Comparison of ENCODE assay signal across 28 cellular contexts in genomic region chr15:91793771-91794170, GRCh38.
"Had no signal": no experiment of that assay in that cellular context is flagged by ENCODE, and none has a peak within 500 bp of the region (broad histone marks: within the 10 kb centered on the region; RNA-seq: fewer than 3 reads in every experiment).

No MANE protein-coding gene starts in this region.

- H3K9me3 Mint-ChIP-seq: activated CD4-positive, alpha-beta memory T cell treated with anti-CD3 and anti-CD28 coated beads, Interleukin-2, amount 10 ng/mL, durations not matched to agents 7 days and 5 days; activated CD4-positive, alpha-beta T cell treated with anti-CD3 and anti-CD28 coated beads, Interleukin-2, amount 10 ng/mL, durations not matched to agents 7 days and 5 days; activated T-cell treated with anti-CD3 and anti-CD28 coated beads, Interleukin-2, amount 50 U/mL, for 4 hours; activated T-helper 17 cell treated with anti-CD3 and anti-CD28 coated beads, Interleukin-2, amount 50 U/mL, for 72 hours; central memory CD8-positive, alpha-beta T cell; dendritic cell treated with granulocyte-macrophage colony-stimulating factor and Interleukin-4, amounts not matched to agents 40 ng/mL and 50 ng/mL, for 4 days; endodermal cell had no signal

- H3K27me3 Mint-ChIP-seq: dendritic cell treated with granulocyte-macrophage colony-stimulating factor and Interleukin-4, amounts not matched to agents 40 ng/mL and 50 ng/mL, for 4 days had no signal

- H3K4me3 ChIP-seq: coronary artery, dorsolateral prefrontal cortex, gastroesophageal sphincter, heart right ventricle had no signal

- H3K27ac Mint-ChIP-seq: activated CD4-positive, alpha-beta memory T cell treated with anti-CD3 and anti-CD28 coated beads, Interleukin-2, amount 10 ng/mL, durations not matched to agents 7 days and 5 days; activated CD4-positive, alpha-beta T cell treated with anti-CD3 and anti-CD28 coated beads for 36 hours; activated CD4-positive, alpha-beta T cell treated with anti-CD3 and anti-CD28 coated beads, Interleukin-2, amount 10 ng/mL, durations not matched to agents 7 days and 5 days; activated naive CD8-positive, alpha-beta T cell; activated T-helper 17 cell treated with anti-CD3 and anti-CD28 coated beads, Interleukin-2, amount 50 U/mL, for 72 hours; dendritic cell treated with granulocyte-macrophage colony-stimulating factor and Interleukin-4, amounts not matched to agents 40 ng/mL and 50 ng/mL, for 4 days; endodermal cell had no signal

- H3K36me3 Mint-ChIP-seq: activated naive CD8-positive, alpha-beta T cell had no signal

- ATAC-seq: activated CD4-positive, alpha-beta T cell treated with anti-CD3 and anti-CD28 coated beads for 36 hours; activated T-cell treated with anti-CD3 and anti-CD28 coated beads, Interleukin-2, amount 50 U/mL, for 4 hours; activated T-helper 17 cell treated with anti-CD3 and anti-CD28 coated beads, Interleukin-2, amount 50 U/mL, for 72 hours; esophagus mucosa; gastroesophageal sphincter; heart right ventricle had no signal

- H3K27me3 ChIP-seq: brain microvascular endothelial cell, dorsolateral prefrontal cortex, gastroesophageal sphincter, heart right ventricle had no signal

- H3K4me1 Mint-ChIP-seq: activated CD4-positive, alpha-beta memory T cell treated with anti-CD3 and anti-CD28 coated beads, Interleukin-2, amount 10 ng/mL, durations not matched to agents 7 days and 5 days; activated CD4-positive, alpha-beta T cell treated with anti-CD3 and anti-CD28 coated beads for 36 hours; activated CD4-positive, alpha-beta T cell treated with anti-CD3 and anti-CD28 coated beads, Interleukin-2, amount 10 ng/mL, durations not matched to agents 7 days and 5 days; activated T-helper 17 cell treated with anti-CD3 and anti-CD28 coated beads, Interleukin-2, amount 50 U/mL, for 72 hours; central memory CD8-positive, alpha-beta T cell; endodermal cell had no signal

- H3K9me3 ChIP-seq: gastroesophageal sphincter, heart right ventricle had no signal

- H3K36me3 ChIP-seq: brain microvascular endothelial cell, gastroesophageal sphincter, heart right ventricle had no signal

- DNase-seq: activated CD4-positive, alpha-beta memory T cell treated with anti-CD3 and anti-CD28 coated beads, Interleukin-2, amount 10 ng/mL, durations not matched to agents 7 days and 5 days; activated CD4-positive, alpha-beta T cell treated with anti-CD3 and anti-CD28 coated beads for 36 hours; activated CD4-positive, alpha-beta T cell treated with anti-CD3 and anti-CD28 coated beads, Interleukin-2, amount 10 ng/mL, durations not matched to agents 7 days and 5 days; activated CD4-positive, alpha-beta T cell treated with anti-CD3 and anti-CD28 coated beads, Interleukin-2, amount 50 U/mL, for 4 hours; activated CD4-positive, CD25-positive, alpha-beta regulatory T cell; activated CD4-positive, CD25-positive, alpha-beta regulatory T cell treated with anti-CD3 and anti-CD28 coated beads, Interleukin-2, amount 50 U/mL, for 72 hours; activated effector memory CD4-positive, alpha-beta T cell treated with Interleukin-2 at 50 U/mL for 16 hours; activated gamma-delta T cell treated with Interleukin-2 at 50 U/mL for 16 hours; activated naive CD4-positive, alpha-beta T cell treated with anti-CD3 and anti-CD28 coated beads, Interleukin-2, amount 50 U/mL, for 16 hours; activated naive CD4-positive, alpha-beta T cell treated with Interleukin-2 at 50 U/mL for 16 hours; activated T-cell treated with anti-CD3 and anti-CD28 coated beads, Interleukin-2, amount 50 U/mL, for 4 hours; amniotic stem cell; anterior cingulate cortex; brain microvascular endothelial cell; dorsolateral prefrontal cortex; effector memory CD4-positive, alpha-beta T cell; endodermal cell; foreskin melanocyte; heart right ventricle; T-helper 1 cell; T-helper 2 cell had no signal

- H3K4me3 Mint-ChIP-seq: activated CD4-positive, alpha-beta memory T cell treated with anti-CD3 and anti-CD28 coated beads, Interleukin-2, amount 10 ng/mL, durations not matched to agents 7 days and 5 days; activated CD4-positive, alpha-beta T cell treated with anti-CD3 and anti-CD28 coated beads for 36 hours; activated CD4-positive, alpha-beta T cell treated with anti-CD3 and anti-CD28 coated beads, Interleukin-2, amount 10 ng/mL, durations not matched to agents 7 days and 5 days; activated naive CD8-positive, alpha-beta T cell; activated T-cell treated with anti-CD3 and anti-CD28 coated beads, Interleukin-2, amount 50 U/mL, for 4 hours; activated T-helper 17 cell treated with anti-CD3 and anti-CD28 coated beads, Interleukin-2, amount 50 U/mL, for 72 hours; central memory CD8-positive, alpha-beta T cell; dendritic cell treated with granulocyte-macrophage colony-stimulating factor and Interleukin-4, amounts not matched to agents 40 ng/mL and 50 ng/mL, for 4 days; endodermal cell had no signal

- H3K4me1 ChIP-seq: gastroesophageal sphincter had no signal

- H3K27ac ChIP-seq: brain microvascular endothelial cell, coronary artery, dorsolateral prefrontal cortex, gastroesophageal sphincter, heart right ventricle had no signal
